ENCODE assay signal across 25 cellular contexts in genomic region chr3:142424754-142425153, GRCh38.
"Had no signal": no experiment of that assay in that cellular context is flagged by ENCODE, and none has a peak within 500 bp of the region (broad histone marks: within the 10 kb centered on the region; RNA-seq: fewer than 3 reads in every experiment).

No MANE protein-coding gene starts in this region.

- H3K9me3 ChIP-seq: colonic mucosa, esophagus muscularis mucosa, esophagus squamous epithelium, gastrocnemius medialis, gastroesophageal sphincter, heart left ventricle, heart right ventricle had no signal

- H3K4me3 ChIP-seq: colonic mucosa, coronary artery, dorsolateral prefrontal cortex, esophagus muscularis mucosa, esophagus squamous epithelium, gastrocnemius medialis, gastroesophageal sphincter, heart left ventricle, heart right ventricle, hepatocyte had no signal

- H3K4me1 Mint-ChIP-seq: endodermal cell had no signal

- H3K27me3 Mint-ChIP-seq: dendritic cell treated with granulocyte-macrophage colony-stimulating factor and Interleukin-4, amounts not matched to agents 40 ng/mL and 50 ng/mL, for 4 days; effector memory CD8-positive, alpha-beta T cell had no signal

- H3K9me3 Mint-ChIP-seq: dendritic cell treated with granulocyte-macrophage colony-stimulating factor and Interleukin-4, amounts not matched to agents 40 ng/mL and 50 ng/mL, for 4 days; effector memory CD8-positive, alpha-beta T cell; endodermal cell had no signal

- DNase-seq: colonic mucosa; cortex of kidney; dermis blood vessel endothelial cell; dorsolateral prefrontal cortex; effector CD4-positive, alpha-beta T cell; effector CD8-positive, alpha-beta T cell; effector memory CD4-positive, alpha-beta T cell; effector memory CD8-positive, alpha-beta T cell; endodermal cell; erythroblast; esophagus squamous epithelium; foreskin fibroblast; foreskin keratinocyte; foreskin melanocyte; gastrocnemius medialis; glutamatergic neuron; head of caudate nucleus; heart left ventricle; heart right ventricle had no signal

- H3K4me3 Mint-ChIP-seq: dendritic cell treated with granulocyte-macrophage colony-stimulating factor and Interleukin-4, amounts not matched to agents 40 ng/mL and 50 ng/mL, for 4 days; effector memory CD8-positive, alpha-beta T cell; endodermal cell had no signal

- H3K27ac Mint-ChIP-seq: dendritic cell treated with granulocyte-macrophage colony-stimulating factor and Interleukin-4, amounts not matched to agents 40 ng/mL and 50 ng/mL, for 4 days; endodermal cell had no signal

- ATAC-seq: effector memory CD8-positive, alpha-beta T cell; esophagus mucosa; foreskin keratinocyte; gastrocnemius medialis; gastroesophageal sphincter; heart left ventricle; heart right ventricle had no signal
